10 cellular contexts compared by ENCODE assay signal in the genomic region with DNA sequence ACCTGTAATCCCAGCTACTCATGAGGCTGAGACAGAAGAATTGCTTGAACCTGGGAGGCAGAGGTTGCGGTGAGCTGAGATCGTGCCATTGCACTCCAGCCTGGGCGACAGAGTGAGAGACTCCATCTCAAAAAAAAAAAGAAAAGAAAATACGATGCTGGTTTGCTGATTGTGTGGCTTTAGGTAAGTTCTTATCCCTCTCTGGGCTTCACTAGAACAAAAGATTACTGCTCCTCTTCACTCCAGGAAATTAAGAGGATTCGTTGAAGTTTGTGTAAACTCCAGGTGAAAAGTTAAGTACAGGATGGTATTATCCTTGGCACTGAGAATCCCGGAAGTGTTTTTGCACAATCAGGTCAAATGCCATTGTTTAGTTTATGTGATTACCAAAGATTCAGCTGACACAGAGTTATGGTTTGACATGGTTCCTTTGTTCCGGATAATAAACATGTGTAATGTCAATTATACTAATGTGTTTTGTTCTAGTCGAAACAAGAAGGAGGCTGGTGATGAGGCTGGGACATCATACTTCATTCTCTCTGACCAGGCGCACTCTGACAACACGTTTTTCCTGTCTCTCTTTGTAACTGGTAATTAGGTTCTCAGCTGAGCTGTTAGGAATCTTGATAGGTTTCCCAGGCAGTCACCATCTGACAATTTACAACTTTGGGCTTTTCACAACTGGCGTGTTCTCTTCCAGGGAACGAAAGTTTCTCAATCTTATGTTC. TPM values are rescaled to one million over a fixed set of nuclear protein-coding genes. Genes with fewer than 3 reads are reported as not detected.
DNase-seq lines count a peak whose midpoint lies in the region; ATAC-seq, FAIRE-seq and TF ChIP-seq lines count a peak whose summit lies in the region.
"Had no signal": no experiment of that assay in that cellular context is flagged by ENCODE, and none has a peak within 500 bp of the region (broad histone marks: within the 10 kb centered on the region; RNA-seq: fewer than 3 reads in every experiment).

No MANE protein-coding gene starts in this region.

- POLR2A ChIA-PET in SK-N-SH (lab: Yijun Ruan, JAX): no interaction called here

- H3K27me3 Mint-ChIP-seq in astrocyte (ENCODE audit: low read depth, unreplicated experiment): peaks cover 1% of the 10 kb centered on the region

- in situ Hi-C loops in GM13976 (cut with MboI; ENCODE audit: low sequenced_read_pairs, unreplicated experiment): loop anchor here (25.0 kb wide), 1 partner anchor 408 kb away; no protein-coding TSS in a partner anchor

- no peaks in the 10 kb centered on the region for H3K9me2 ChIP-seq in SK-N-SH

- peak overlapping the region; percentile 17; the same call in 1 of the 2 replicates for H2AFZ ChIP-seq in SK-N-SH (ENCODE audit: low read depth)
- H2AFZ ChIP-seq in astrocyte (ENCODE audit: low read depth, low read length): no peak overlapping the region

- H3K9me3 ChIP-seq in SK-N-SH (no peaks in the 10 kb centered on the region), astrocyte (ENCODE audit: insufficient read depth, low read depth, low read length) (no peaks in the 10 kb centered on the region)

- no peak for FAIRE-seq in astrocyte (lab: Jason Lieb, UNC)
- FAIRE-seq: GM19239 had no signal

- no peak overlapping the region for H3K4me3 ChIP-seq in SK-N-SH (ENCODE audit: low read depth in 2 of 2, low read length in 1 of 2)
- H3K4me3 ChIP-seq in astrocyte (ENCODE audit: insufficient read depth, low read depth, low read length): no peak overlapping the region
- no peak overlapping the region for H3K4me3 ChIP-seq in coronary artery

- H3K4me1 ChIP-seq in SK-N-SH (ENCODE audit: control insufficient read depth in 1 of 2, insufficient read depth in 2 of 2, low read depth in 1 of 2, low read length in 1 of 2): peaks cover 0 to 22% of the 10 kb centered on the region in 2 experiments; a peak in 2 of 4 replicates
- H3K4me1 ChIP-seq in astrocyte (ENCODE audit: insufficient read depth, low read length): peaks cover 9% of the 10 kb centered on the region

- no peak overlapping the region for H3K4me3 Mint-ChIP-seq in astrocyte (ENCODE audit: unreplicated experiment)

- 73% methylated on average over 12 of the region's 12 CpGs for WGBS in SK-N-SH (ENCODE audit: low lambda C conversion rate)

- H3K27ac Mint-ChIP-seq in astrocyte (ENCODE audit: unreplicated experiment): no peak overlapping the region

- no peak for TF ChIP-seq EP300 in SK-N-SH (IDR thresholded peaks at IDR 0.05; ENCODE audit: borderline replicate concordance in 1 of 2, low read depth in 1 of 2, low read length in 1 of 2)

- no peaks in the 10 kb centered on the region for H3K36me3 Mint-ChIP-seq in astrocyte (ENCODE audit: low read depth, unreplicated experiment)

- no peak for ATAC-seq in SK-N-SH treated with all-trans-retinoic acid at 6 μM for 48 hours
- ATAC-seq: foreskin keratinocyte had no signal

- DNase-seq in SK-N-SH (no peak), astrocyte (ENCODE audit: low read depth) (no peak), coronary artery (ENCODE audit: low spot score) (no peak), GM13976 (ENCODE audit: low spot score) (no peak)
- no peak for DNase-seq in stimulated activated CD4-positive, alpha-beta T cell treated with anti-CD3 and anti-CD28 coated beads, Interleukin-12 subunit alpha, Interleukin-12 subunit beta, amount 100 ng/mL, for 4 hours

- CTCF ChIA-PET in SK-N-SH (lab: Yijun Ruan, JAX): interaction anchor here (2.4 to 2.6 kb wide), 2 partner anchors 10 to 158 kb away, joined by 7 to 10 read pairs; no protein-coding TSS in a partner anchor

- peaks cover 18% of the 10 kb centered on the region for H3K4me1 Mint-ChIP-seq in astrocyte (ENCODE audit: low read depth, unreplicated experiment)

- H3K4me2 ChIP-seq in SK-N-SH (no peak overlapping the region), astrocyte (ENCODE audit: low read length) (peak overlapping the region; percentile 9)

- no peaks in the 10 kb centered on the region for H3K36me3 ChIP-seq in SK-N-SH (replicated peaks in 1 of 2; ENCODE audit: control insufficient read depth in 1 of 2, insufficient read depth in 2 of 2, low read length in 1 of 2)
- H3K36me3 ChIP-seq in astrocyte (ENCODE audit: insufficient read depth, low read length): no peaks in the 10 kb centered on the region

- peaks cover 17% of the 10 kb centered on the region for H3F3A ChIP-seq in SK-N-SH (replicated peaks; ENCODE audit: insufficient read depth)

- H3K27ac ChIP-seq in SK-N-SH (ENCODE audit: low read depth in 2 of 2, low read length in 1 of 2): no peak overlapping the region
- H3K27ac ChIP-seq in astrocyte (ENCODE audit: low read depth, low read length): no peak overlapping the region
- H3K27ac ChIP-seq in layer of hippocampus (ENCODE audit: low read depth, low read length): peak overlapping the region; percentile 63
- H3K27ac ChIP-seq in temporal lobe (ENCODE audit: low read depth, low read length): peak overlapping the region; percentile 55
- H3K27ac ChIP-seq in coronary artery: no peak overlapping the region
- H3K27ac ChIP-seq: foreskin keratinocyte had no signal

- H3K79me2 ChIP-seq in SK-N-SH (ENCODE audit: insufficient read depth) (no peaks in the 10 kb centered on the region), astrocyte (ENCODE audit: insufficient read depth, low read length) (no peaks in the 10 kb centered on the region)

- no peak for TF ChIP-seq RAD21 in SK-N-SH (IDR thresholded peaks at IDR 0.05; ENCODE audit: low read length)

- no peaks in the 10 kb centered on the region for H3K9me3 Mint-ChIP-seq in astrocyte (ENCODE audit: unreplicated experiment)

- H4K20me1 ChIP-seq in SK-N-SH (ENCODE audit: insufficient read depth): no peaks in the 10 kb centered on the region
- H4K20me1 ChIP-seq in astrocyte (ENCODE audit: insufficient read depth, low read length): no peaks in the 10 kb centered on the region

- no peaks in the 10 kb centered on the region for H3K27me3 ChIP-seq in SK-N-SH (ENCODE audit: insufficient read depth)
- H3K27me3 ChIP-seq in astrocyte (ENCODE audit: insufficient read depth, low read length): no peaks in the 10 kb centered on the region
- no peaks in the 10 kb centered on the region for H3K27me3 ChIP-seq in layer of hippocampus (ENCODE audit: control insufficient read depth, insufficient read depth, low read length)

- H3K9ac ChIP-seq in SK-N-SH (no peak overlapping the region), astrocyte (ENCODE audit: low read length) (no peak overlapping the region)

- no peak for TF ChIP-seq CTCF in SK-N-SH (IDR thresholded peaks at IDR 0.05)
- TF ChIP-seq CTCF in astrocyte (IDR thresholded peaks at IDR 0.05; ENCODE audit: insufficient read depth, low read depth, low read length): no peak
- no peak for TF ChIP-seq CTCF in coronary artery (IDR thresholded peaks at IDR 0.05)
- TF ChIP-seq CTCF in GM13976 (IDR thresholded peaks at IDR 0.05; ENCODE audit: borderline replicate concordance, control extremely low read depth, extremely low read depth, insufficient read depth, missing control alignments): no peak

TF ChIP-seq in SK-N-SH, 30 proteins besides CTCF, POLR2A, EP300 and RAD21 (continues in another document):
- no peak for TF ChIP-seq SIN3A (IDR thresholded peaks at IDR 0.05; ENCODE audit: borderline replicate concordance, low read depth, low read length)
- no peak for TF ChIP-seq FOXM1 (IDR thresholded peaks at IDR 0.05; ENCODE audit: low read depth)
- no peak for TF ChIP-seq MEF2A (IDR thresholded peaks at IDR 0.05; ENCODE audit: borderline replicate concordance, low read depth)
- TF ChIP-seq YY1 (IDR thresholded peaks at IDR 0.05; ENCODE audit: low read depth): no peak
- TF ChIP-seq TAF1 (IDR thresholded peaks at IDR 0.05; ENCODE audit: borderline replicate concordance, low read depth, low read length): no peak
- TF ChIP-seq, protein P1, sequence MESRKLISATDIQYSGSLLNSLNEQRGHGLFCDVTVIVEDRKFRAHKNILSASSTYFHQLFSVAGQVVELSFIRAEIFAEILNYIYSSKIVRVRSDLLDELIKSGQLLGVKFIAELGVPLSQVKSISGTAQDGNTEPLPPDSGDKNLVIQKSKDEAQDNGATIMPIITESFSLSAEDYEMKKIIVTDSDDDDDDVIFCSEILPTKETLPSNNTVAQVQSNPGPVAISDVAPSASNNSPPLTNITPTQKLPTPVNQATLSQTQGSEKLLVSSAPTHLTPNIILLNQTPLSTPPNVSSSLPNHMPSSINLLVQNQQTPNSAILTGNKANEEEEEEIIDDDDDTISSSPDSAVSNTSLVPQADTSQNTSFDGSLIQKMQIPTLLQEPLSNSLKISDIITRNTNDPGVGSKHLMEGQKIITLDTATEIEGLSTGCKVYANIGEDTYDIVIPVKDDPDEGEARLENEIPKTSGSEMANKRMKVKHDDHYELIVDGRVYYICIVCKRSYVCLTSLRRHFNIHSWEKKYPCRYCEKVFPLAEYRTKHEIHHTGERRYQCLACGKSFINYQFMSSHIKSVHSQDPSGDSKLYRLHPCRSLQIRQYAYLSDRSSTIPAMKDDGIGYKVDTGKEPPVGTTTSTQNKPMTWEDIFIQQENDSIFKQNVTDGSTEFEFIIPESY (IDR thresholded peaks at IDR 0.05; ENCODE audit: borderline replicate concordance, low read depth): no peak

TF ChIP-seq in SK-N-SH treated with all-trans-retinoic acid at 6 μM for 48 hours, 23 proteins besides CTCF, POLR2A, EP300 and RAD21 (continues in another document):
- TF ChIP-seq ZNF565 (CRISPR knock-in tag; conservative IDR thresholded peaks at IDR 0.05; ENCODE audit: low read depth) (no peak), ZFP30 (CRISPR knock-in tag; IDR thresholded peaks at IDR 0.05) (no peak), ISL1 (CRISPR knock-in tag; IDR thresholded peaks at IDR 0.05) (no peak), RARB (CRISPR knock-in tag; IDR thresholded peaks at IDR 0.05) (no peak), CSDC2 (CRISPR knock-in tag; IDR thresholded peaks at IDR 0.05) (no peak), ZFP3 (CRISPR knock-in tag; IDR thresholded peaks at IDR 0.05) (no peak), PPARA (CRISPR knock-in tag; IDR thresholded peaks at IDR 0.05; ENCODE audit: borderline replicate concordance) (no peak), ZNF8 (CRISPR knock-in tag; IDR thresholded peaks at IDR 0.05) (no peak), OSR1 (CRISPR knock-in tag; IDR thresholded peaks at IDR 0.05) (no peak)

RNA-seq across cellular contexts. Expression of gene TAOK1, which starts 10.9 kb away (rescaled TPM):
- 5.9 and 7.4 TPM in 2 replicates for polyA plus RNA-seq in SK-N-SH (2012; rRNA removed)
- 9.7 and 11.9 TPM in 2 replicates for polyA plus RNA-seq in SK-N-SH (2012; cell fraction: cytosol; rRNA removed)
- polyA plus RNA-seq in SK-N-SH (2012; cell fraction: nucleus; rRNA removed): 5.4 and 12.3 TPM in 2 replicates
- total RNA-seq in astrocyte (98.2 and 100 TPM in 2 replicates), temporal lobe (138 TPM)

Comparison
In these comparisons a context has a peak if more than half of its experiments do, and no peak if none do; other contexts are left out.
1. H3K27ac ChIP-seq: peak in layer of hippocampus (single experiment) and temporal lobe (single experiment); none in SK-N-SH (0 of 2), astrocyte (single experiment) and coronary artery (0 of 2).